1 cellular context compared by ENCODE assay signal in genomic region chr6:30820196-30820595, GRCh38.
TF ChIP-seq lines count a peak whose summit lies in the region.

No MANE protein-coding gene starts in this region.

TF ChIP-seq in GM23338, 12 proteins besides CTCF, POLR2A, EP300 and RAD21 (continued from another document):
- TF ChIP-seq ETS1 (IDR thresholded peaks at IDR 0.05): no peak
